2 cellular contexts compared by ENCODE assay signal in the genomic region with DNA sequence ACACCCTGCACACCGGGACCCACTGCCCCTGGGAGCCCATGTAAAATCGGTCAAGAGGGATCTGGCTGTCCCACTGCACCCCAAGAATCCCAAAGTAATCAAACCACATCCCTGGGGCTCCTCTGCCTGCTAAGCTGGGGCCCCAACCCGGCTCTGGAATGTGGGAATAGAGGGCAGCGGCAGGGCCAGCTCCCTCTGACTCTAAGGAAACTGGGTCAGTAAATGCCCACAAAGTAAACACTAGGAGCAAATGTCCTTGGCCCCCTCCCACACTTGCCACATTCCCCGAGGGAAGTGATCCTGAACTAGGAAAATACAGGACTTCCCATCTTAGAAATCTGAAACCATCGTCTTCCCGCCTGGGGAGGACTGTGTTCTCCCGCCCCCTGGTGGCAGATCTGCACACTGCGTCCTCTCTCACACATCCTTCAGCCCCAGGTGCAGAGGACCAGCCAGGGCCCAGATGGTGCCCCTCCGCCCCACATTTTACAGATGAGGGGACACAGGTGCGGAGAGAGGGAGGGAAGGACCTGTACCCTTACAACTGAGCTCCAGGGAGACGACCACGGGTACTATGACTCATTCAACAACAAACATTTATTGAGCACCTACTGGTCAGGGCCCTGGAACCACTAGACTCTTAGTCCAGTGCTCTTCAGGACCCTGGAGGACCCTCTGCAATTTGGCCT.
TF ChIP-seq lines count a peak whose summit lies in the region.

No MANE protein-coding gene starts in this region.

TF ChIP-seq in HCT116, 20 proteins besides CTCF, POLR2A, EP300 and RAD21:
- peak; percentile 30 for TF ChIP-seq POLR2AphosphoS5 (IDR thresholded peaks at IDR 0.05; ENCODE audit: low read depth, low read length)
- no peak for TF ChIP-seq SRF (IDR thresholded peaks at IDR 0.05; ENCODE audit: low read depth)

TF ChIP-seq in H1, 55 proteins besides CTCF, POLR2A, EP300 and RAD21:
- peak; percentile 53; the same call in 1 of the 2 replicates for TF ChIP-seq SP4 (IDR thresholded peaks at IDR 0.05; ENCODE audit: low read length)
- no peak for TF ChIP-seq RNF2 (IDR thresholded peaks at IDR 0.05; ENCODE audit: borderline replicate concordance, low read depth, low read length, missing control alignments, poor library complexity, severe bottlenecking)
- TF ChIP-seq BRCA1 (IDR thresholded peaks at IDR 0.05; ENCODE audit: low read depth, low read length): no peak
- TF ChIP-seq, protein P1, sequence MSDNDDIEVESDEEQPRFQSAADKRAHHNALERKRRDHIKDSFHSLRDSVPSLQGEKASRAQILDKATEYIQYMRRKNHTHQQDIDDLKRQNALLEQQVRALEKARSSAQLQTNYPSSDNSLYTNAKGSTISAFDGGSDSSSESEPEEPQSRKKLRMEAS (IDR thresholded peaks at IDR 0.05): peak; percentile 56; the same call in 1 of the 2 replicates
- no peak for TF ChIP-seq SIN3A (conservative IDR thresholded peaks at IDR 0.05 in 1 of 2, IDR thresholded peaks at IDR 0.05 in 1 of 2; ENCODE audit: low read depth in 1 of 2, low read length in 2 of 2)
- TF ChIP-seq TEAD4 (IDR thresholded peaks at IDR 0.05; ENCODE audit: low read depth, low read length): peak; percentile 3; the same call in 1 of the 2 replicates
- peak; percentile 74 for TF ChIP-seq YY1 (IDR thresholded peaks at IDR 0.05; ENCODE audit: low read depth, low read length)
- TF ChIP-seq TCF12 (IDR thresholded peaks at IDR 0.05; ENCODE audit: low read depth, low read length): 0 out of 2 replicates have a peak, but pooled peaks have one; percentile 73
- TF ChIP-seq EGR1 (IDR thresholded peaks at IDR 0.05; ENCODE audit: borderline replicate concordance, low read depth, low read length): no peak
